In the genomic region with DNA sequence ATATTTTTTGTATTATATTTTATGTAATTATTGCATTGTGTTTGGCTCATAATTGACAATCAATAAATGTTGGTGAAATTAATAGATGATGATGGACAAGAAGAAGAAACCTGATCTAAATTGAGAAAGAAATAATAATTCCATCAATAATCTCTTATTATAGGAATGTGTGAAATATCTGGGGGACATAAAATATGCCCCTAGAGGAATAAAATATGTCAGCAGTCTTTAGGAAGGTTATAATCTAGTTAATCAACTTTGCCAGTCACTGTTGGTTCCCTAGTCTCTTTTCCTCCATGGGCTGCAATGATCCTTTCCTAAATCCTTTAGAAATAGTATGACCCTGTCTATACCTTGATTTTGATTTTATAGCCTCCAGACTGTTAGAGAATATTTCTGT, we compare ENCODE assay signal across 27 cellular contexts.
"Had no signal": no experiment of that assay in that cellular context is flagged by ENCODE, and none has a peak within 500 bp of the region (broad histone marks: within the 10 kb centered on the region; RNA-seq: fewer than 3 reads in every experiment).

No MANE protein-coding gene starts in this region.

- H3K4me1 Mint-ChIP-seq: activated CD4-positive, alpha-beta T cell treated with anti-CD3 and anti-CD28 coated beads for 36 hours; activated CD8-positive, alpha-beta memory T cell treated with anti-CD3 and anti-CD28 coated beads, Interleukin-2, amount 10 ng/mL, durations not matched to agents 7 days and 5 days; naive thymus-derived CD4-positive, alpha-beta T cell; stimulated activated effector memory CD8-positive, alpha-beta T cell treated with anti-CD3 and anti-CD28 coated beads, Interleukin-12 subunit alpha, Interleukin-12 subunit beta, amount 100 ng/mL, for 72 hours had no signal

- H3K36me3 ChIP-seq: breast epithelium, heart right ventricle, pancreas, sigmoid colon, thoracic aorta, uterus had no signal

- DNase-seq: activated CD4-positive, alpha-beta T cell treated with anti-CD3 and anti-CD28 coated beads for 36 hours; activated CD4-positive, CD25-positive, alpha-beta regulatory T cell; activated CD8-positive, alpha-beta memory T cell treated with anti-CD3 and anti-CD28 coated beads, Interleukin-2, amount 10 ng/mL, durations not matched to agents 7 days and 5 days; activated CD8-positive, alpha-beta T cell treated with anti-CD3 and anti-CD28 coated beads, Interleukin-2, amount 10 ng/mL, durations not matched to agents 7 days and 5 days; activated naive CD4-positive, alpha-beta T cell; activated T-cell treated with anti-CD3 and anti-CD28 coated beads, Interleukin-2, amount 50 U/mL, for 72 hours; central memory CD4-positive, alpha-beta T cell; erythroblast; foreskin fibroblast; heart right ventricle; midbrain; naive thymus-derived CD4-positive, alpha-beta T cell; nucleus accumbens; pancreas; psoas muscle; sigmoid colon; small intestine; stimulated activated CD4-positive, alpha-beta T cell treated with anti-CD3 and anti-CD28 coated beads, Interleukin-4, amount 100 ng/mL, for 24 hours; trophoblast cell; uterus had no signal

- H3K36me3 Mint-ChIP-seq: activated CD8-positive, alpha-beta memory T cell treated with anti-CD3 and anti-CD28 coated beads, Interleukin-2, amount 10 ng/mL, durations not matched to agents 7 days and 5 days; activated naive CD4-positive, alpha-beta T cell treated with anti-CD3 and anti-CD28 coated beads, Interleukin-2, amount 50 U/mL, for 72 hours; stimulated activated effector memory CD8-positive, alpha-beta T cell treated with anti-CD3 and anti-CD28 coated beads, Interleukin-12 subunit alpha, Interleukin-12 subunit beta, amount 100 ng/mL, for 72 hours had no signal

- H3K27me3 ChIP-seq: breast epithelium, heart right ventricle, pancreas, sigmoid colon, uterus had no signal

- H3K27me3 Mint-ChIP-seq: activated CD4-positive, alpha-beta T cell treated with anti-CD3 and anti-CD28 coated beads for 36 hours; activated CD8-positive, alpha-beta memory T cell treated with anti-CD3 and anti-CD28 coated beads, Interleukin-2, amount 10 ng/mL, durations not matched to agents 7 days and 5 days; dendritic cell treated with granulocyte-macrophage colony-stimulating factor and Interleukin-4, amounts not matched to agents 40 ng/mL and 50 ng/mL, for 4 days; naive thymus-derived CD4-positive, alpha-beta T cell; stimulated activated naive CD8-positive, alpha-beta T cell treated with anti-CD3 and anti-CD28 coated beads, Interleukin-15, Interleukin-2, amounts not matched to agents 100 ng/mL and 50 ng/mL, for 24 hours had no signal

- H3K4me1 ChIP-seq: breast epithelium, heart right ventricle, pancreas, psoas muscle, sigmoid colon, uterus had no signal

- H3K4me3 ChIP-seq: breast epithelium, heart right ventricle, pancreas, psoas muscle, sigmoid colon, thoracic aorta, uterus had no signal

- H3K9me3 ChIP-seq: breast epithelium, pancreas, psoas muscle, thoracic aorta, uterus had no signal

- H3K27ac Mint-ChIP-seq: activated CD4-positive, alpha-beta T cell treated with anti-CD3 and anti-CD28 coated beads for 36 hours; activated CD8-positive, alpha-beta memory T cell treated with anti-CD3 and anti-CD28 coated beads, Interleukin-2, amount 10 ng/mL, durations not matched to agents 7 days and 5 days; activated CD8-positive, alpha-beta T cell treated with anti-CD3 and anti-CD28 coated beads, Interleukin-2, amount 10 ng/mL, durations not matched to agents 7 days and 5 days; activated naive CD4-positive, alpha-beta T cell treated with anti-CD3 and anti-CD28 coated beads, Interleukin-2, amount 50 U/mL, for 72 hours; activated T-cell treated with anti-CD3 and anti-CD28 coated beads, Interleukin-2, amount 50 U/mL, for 72 hours; dendritic cell treated with granulocyte-macrophage colony-stimulating factor and Interleukin-4, amounts not matched to agents 40 ng/mL and 50 ng/mL, for 4 days; naive thymus-derived CD4-positive, alpha-beta T cell; stimulated activated effector memory CD8-positive, alpha-beta T cell treated with anti-CD3 and anti-CD28 coated beads, Interleukin-12 subunit alpha, Interleukin-12 subunit beta, amount 100 ng/mL, for 72 hours; stimulated activated naive CD8-positive, alpha-beta T cell treated with anti-CD3 and anti-CD28 coated beads, Interleukin-15, Interleukin-2, amounts not matched to agents 100 ng/mL and 50 ng/mL, for 24 hours; T-helper 2 cell treated with Interferon-gamma antibody and Interleukin-4, amounts not matched to agents 5 μg/mL and 100 μg/mL, for 36 hours had no signal

- ATAC-seq: activated CD4-positive, alpha-beta T cell treated with anti-CD3 and anti-CD28 coated beads for 36 hours; activated CD8-positive, alpha-beta memory T cell treated with anti-CD3 and anti-CD28 coated beads, Interleukin-2, amount 10 ng/mL, durations not matched to agents 7 days and 5 days; activated CD8-positive, alpha-beta T cell treated with anti-CD3 and anti-CD28 coated beads, Interleukin-2, amount 10 ng/mL, durations not matched to agents 7 days and 5 days; activated naive CD4-positive, alpha-beta T cell treated with anti-CD3 and anti-CD28 coated beads, Interleukin-2, amount 50 U/mL, for 72 hours; activated T-cell treated with anti-CD3 and anti-CD28 coated beads, Interleukin-2, amount 50 U/mL, for 72 hours; heart right ventricle; naive thymus-derived CD4-positive, alpha-beta T cell; pancreas; psoas muscle; stimulated activated effector memory CD8-positive, alpha-beta T cell treated with anti-CD3 and anti-CD28 coated beads, Interleukin-12 subunit alpha, Interleukin-12 subunit beta, amount 100 ng/mL, for 72 hours had no signal

- H3K4me3 Mint-ChIP-seq: activated CD4-positive, alpha-beta T cell treated with anti-CD3 and anti-CD28 coated beads for 36 hours; activated CD8-positive, alpha-beta memory T cell treated with anti-CD3 and anti-CD28 coated beads, Interleukin-2, amount 10 ng/mL, durations not matched to agents 7 days and 5 days; activated CD8-positive, alpha-beta T cell treated with anti-CD3 and anti-CD28 coated beads, Interleukin-2, amount 10 ng/mL, durations not matched to agents 7 days and 5 days; activated T-cell treated with anti-CD3 and anti-CD28 coated beads, Interleukin-2, amount 50 U/mL, for 72 hours; dendritic cell treated with granulocyte-macrophage colony-stimulating factor and Interleukin-4, amounts not matched to agents 40 ng/mL and 50 ng/mL, for 4 days; naive thymus-derived CD4-positive, alpha-beta T cell; stimulated activated effector memory CD8-positive, alpha-beta T cell treated with anti-CD3 and anti-CD28 coated beads, Interleukin-12 subunit alpha, Interleukin-12 subunit beta, amount 100 ng/mL, for 72 hours; stimulated activated naive CD8-positive, alpha-beta T cell treated with anti-CD3 and anti-CD28 coated beads, Interleukin-15, Interleukin-2, amounts not matched to agents 100 ng/mL and 50 ng/mL, for 24 hours; T-helper 2 cell treated with Interferon-gamma antibody and Interleukin-4, amounts not matched to agents 5 μg/mL and 100 μg/mL, for 36 hours had no signal

- H3K27ac ChIP-seq: breast epithelium, heart right ventricle, pancreas, psoas muscle, sigmoid colon, thoracic aorta, uterus had no signal
